Comparison of ENCODE assay signal across 16 cellular contexts in the genomic region with DNA sequence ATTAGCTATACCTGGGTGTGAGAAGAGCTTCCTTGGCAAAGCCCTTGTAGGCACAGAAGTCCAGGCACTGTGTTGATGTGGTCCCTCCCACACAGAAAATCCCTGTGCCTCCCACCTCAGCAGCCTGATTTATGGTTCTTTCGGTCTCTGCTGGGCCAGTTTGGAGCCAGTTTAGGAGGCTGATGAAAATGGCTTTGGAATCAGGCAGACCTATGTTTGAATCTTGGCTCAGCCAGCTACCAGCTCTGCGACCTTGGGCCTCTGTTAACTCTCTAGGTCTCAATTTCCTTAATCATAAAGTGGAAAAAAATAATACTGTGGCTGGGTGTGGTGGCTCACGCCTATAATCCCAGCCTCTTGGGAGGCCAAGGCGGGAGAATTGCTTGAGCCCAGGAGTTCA. TPM values are rescaled to one million over a fixed set of nuclear protein-coding genes. Genes with fewer than 3 reads are reported as not detected.
DNase-seq lines count a peak whose midpoint lies in the region; ATAC-seq and TF ChIP-seq lines count a peak whose summit lies in the region.
"Had no signal": no experiment of that assay in that cellular context is flagged by ENCODE, and none has a peak within 500 bp of the region (broad histone marks: within the 10 kb centered on the region; RNA-seq: fewer than 3 reads in every experiment).

No MANE protein-coding gene starts in this region.

- H4K20me1 ChIP-seq in IMR-90 (ENCODE audit: insufficient read depth, low read length) = no peaks in the 10 kb centered on the region

- H3K4me3 Mint-ChIP-seq in activated T-cell treated with anti-CD3 and anti-CD28 coated beads, Interleukin-2, amount 50 U/mL, for 72 hours = no peak overlapping the region
- H3K4me3 Mint-ChIP-seq: CD8-positive, alpha-beta T cell had no signal

- H3K56ac ChIP-seq in IMR-90 (ENCODE audit: extremely low read depth, insufficient read depth, low read length) = no peak overlapping the region

- POLR2A ChIA-PET in IMR-90 (lab: Charles Lee; ENCODE audit: unreplicated experiment) = no interaction called here

- H3K27ac ChIP-seq in IMR-90 (ENCODE audit: insufficient read depth, low read length) (no peak overlapping the region), cingulate gyrus (ENCODE audit: low read depth, low read length) (peak overlapping the region; percentile 23), thoracic aorta (peak overlapping the region; percentile 83 to 90)

- no peak overlapping the region for H3K23ac ChIP-seq in IMR-90 (ENCODE audit: low read depth, low read length)

- peaks cover under 1% of the 10 kb centered on the region for H3K27me3 Mint-ChIP-seq in activated T-cell treated with anti-CD3 and anti-CD28 coated beads, Interleukin-2, amount 50 U/mL, for 72 hours (ENCODE audit: low read depth)

- no peaks in the 10 kb centered on the region; a peak in 1 of 4 replicates for H3K79me1 ChIP-seq in IMR-90 (ENCODE audit: low read depth in 1 of 2, low read length in 2 of 2)

- no peak overlapping the region for H2BK120ac ChIP-seq in IMR-90 (ENCODE audit: low read depth, low read length)

- H3K9me3 Mint-ChIP-seq in activated T-cell treated with anti-CD3 and anti-CD28 coated beads, Interleukin-2, amount 50 U/mL, for 72 hours = no peaks in the 10 kb centered on the region
- H3K9me3 Mint-ChIP-seq: CD8-positive, alpha-beta T cell had no signal

- H3K4me2 ChIP-seq in IMR-90 (ENCODE audit: low read depth, low read length) = no peak overlapping the region

- no peak overlapping the region for H2AK5ac ChIP-seq in IMR-90 (ENCODE audit: low read depth, low read length)

- H3K27me3 ChIP-seq in IMR-90 (ENCODE audit: control insufficient read depth, insufficient read depth, low read length) = no peaks in the 10 kb centered on the region
- no peaks in the 10 kb centered on the region for H3K27me3 ChIP-seq in thoracic aorta (replicated peaks; ENCODE audit: insufficient read depth)

- peak overlapping the region; percentile 62 for H2AFZ ChIP-seq in IMR-90 (replicated peaks; ENCODE audit: low read length, poor library complexity)

- no peaks in the 10 kb centered on the region for H3K36me3 Mint-ChIP-seq in activated T-cell treated with anti-CD3 and anti-CD28 coated beads, Interleukin-2, amount 50 U/mL, for 72 hours (ENCODE audit: insufficient read depth in 2 of 2)
- H3K36me3 Mint-ChIP-seq: CD8-positive, alpha-beta T cell had no signal

- no peak overlapping the region for H3K14ac ChIP-seq in IMR-90 (replicated peaks; ENCODE audit: low read depth, low read length)

- peaks cover 6% of the 10 kb centered on the region; the same call in 1 of the 2 replicates for H3K9me1 ChIP-seq in IMR-90 (ENCODE audit: insufficient read depth, low read length)

- H3K4me1 Mint-ChIP-seq in activated T-cell treated with anti-CD3 and anti-CD28 coated beads, Interleukin-2, amount 50 U/mL, for 72 hours (ENCODE audit: low read depth) = no peaks in the 10 kb centered on the region

- intact Hi-C loops in IMR-90 (cut with micrococcal nuclease) = no loop called here
- intact Hi-C loops in mucosa of descending colon (cut with DNase I, micrococcal nuclease) = no loop called here

- no peak overlapping the region for H2BK5ac ChIP-seq in IMR-90 (ENCODE audit: low read depth, low read length, poor library complexity, severe bottlenecking)

- H4K8ac ChIP-seq in IMR-90 (ENCODE audit: low read depth in 2 of 2, low read length in 2 of 2) = no peak overlapping the region

- TF ChIP-seq CTCF in IMR-90 (conservative IDR thresholded peaks at IDR 0.05; ENCODE audit: low read depth, low read length) = no peak
- no peak for TF ChIP-seq CTCF in mucosa of descending colon (IDR thresholded peaks at IDR 0.05)
- no peak for TF ChIP-seq CTCF in thoracic aorta (IDR thresholded peaks at IDR 0.05)

- no peak overlapping the region for H2BK15ac ChIP-seq in IMR-90 (ENCODE audit: low read depth, low read length)

- no peak overlapping the region for H3K27ac Mint-ChIP-seq in activated T-cell treated with anti-CD3 and anti-CD28 coated beads, Interleukin-2, amount 50 U/mL, for 72 hours
- H3K27ac Mint-ChIP-seq: CD8-positive, alpha-beta T cell had no signal

- 0% methylated on average over 1 of the region's 4 CpGs; no CpG with 5 or more reads in 1 of the 2 experiments for WGBS in IMR-90 (ENCODE audit: extremely low coverage in 2 of 2, insufficient read length in 1 of 2), 2 experiments

- H3K9me3 ChIP-seq in IMR-90 (ENCODE audit: control insufficient read depth, insufficient read depth, low read length) (peaks cover 4% of the 10 kb centered on the region; the same call in 1 of the 2 replicates), mucosa of descending colon (no peaks in the 10 kb centered on the region), thoracic aorta (no peaks in the 10 kb centered on the region)

- no peak overlapping the region for H3K9ac ChIP-seq in IMR-90 (ENCODE audit: low read depth, low read length)

- H2BK20ac ChIP-seq in IMR-90 (ENCODE audit: low read depth, low read length) = no peak overlapping the region

- ATAC-seq in IMR-90 (ENCODE audit: low read depth) (no peak), mucosa of descending colon (peak; percentile 58), thoracic aorta (ENCODE audit: insufficient number of reproducible peaks, low FRiP score, low read depth) (no peak), HG03095 (IDR thresholded peaks at IDR 0.05; ENCODE audit: unreplicated experiment) (no peak)
- ATAC-seq in activated T-cell treated with anti-CD3 and anti-CD28 coated beads, Interleukin-2, amount 50 U/mL, for 72 hours (replicated peaks in 1 of 2) = no peak
- ATAC-seq: CD8-positive, alpha-beta T cell had no signal

- BruUV-seq in IMR-90 (replicated peaks; lab: Mats Ljungman, UMichigan) = no TSS peak

- CTCF ChIA-PET in IMR-90 (lab: Yijun Ruan, JAX) = interaction anchor here (0.5 kb wide), 1 partner anchor 1747 kb away, joined by 3 read pairs; no protein-coding TSS in a partner anchor

- H3K4me1 ChIP-seq in IMR-90 (ENCODE audit: control insufficient read depth, insufficient read depth, low read length) (peaks cover 7% of the 10 kb centered on the region), mucosa of descending colon (ENCODE audit: low read depth) (peaks cover 7% of the 10 kb centered on the region), thoracic aorta (ENCODE audit: control insufficient read depth in 1 of 2, low read depth in 2 of 2) (peaks cover 20 to 62% of the 10 kb centered on the region in 2 donors)

- no peak overlapping the region for H3K4ac ChIP-seq in IMR-90 (ENCODE audit: low read depth, low read length)

- dilution Hi-C loops in IMR-90 (cut with HindIII; ENCODE audit: low sequenced_read_pairs, unreplicated experiment) = no loop called here

- no peak overlapping the region for H4K5ac ChIP-seq in IMR-90 (ENCODE audit: low read depth, low read length)

- 0 out of 2 replicates have a peak overlapping the region, but pooled peaks have one; percentile 54 for H4K91ac ChIP-seq in IMR-90 (ENCODE audit: insufficient read depth, low read depth, low read length)

- H3K18ac ChIP-seq in IMR-90 (ENCODE audit: low read depth, low read length) = peak overlapping the region; percentile 53; the same call in 1 of the 2 replicates

- TF ChIP-seq POLR2A in IMR-90 (IDR thresholded peaks at IDR 0.05; ENCODE audit: low read depth, low read length) = no peak

- DNase-seq in IMR-90 (no peak), mucosa of descending colon (no peak), thoracic aorta (ENCODE audit: low spot score) (no peak)
- no peak for DNase-seq in stimulated activated naive CD4-positive, alpha-beta T cell (lab: John Stamatoyannopoulos, UW)
- DNase-seq in activated T-cell treated with anti-CD3 and anti-CD28 coated beads, Interleukin-2, amount 50 U/mL, for 72 hours = no peak
- DNase-seq: CD8-positive, alpha-beta T cell; DND-41; GDM1; KG1; NCI-H1048; NCI-H146; NCI-H226; OCI-M1; RPMI8226 had no signal

- no peak overlapping the region for H2AK9ac ChIP-seq in IMR-90 (replicated peaks; ENCODE audit: low read depth, low read length, poor library complexity)

- H3K4me3 ChIP-seq in IMR-90 (ENCODE audit: insufficient read depth, low read depth, low read length) (no peak overlapping the region), mucosa of descending colon (no peak overlapping the region), thoracic aorta (peak overlapping the region; percentile 18)

- H3K36me3 ChIP-seq in IMR-90 (ENCODE audit: control insufficient read depth, insufficient read depth, low read length) (no peaks in the 10 kb centered on the region), mucosa of descending colon (ENCODE audit: low read depth) (no peaks in the 10 kb centered on the region), thoracic aorta (no peaks in the 10 kb centered on the region)

- TF ChIP-seq RAD21 in IMR-90 (IDR thresholded peaks at IDR 0.05; ENCODE audit: low read length) = no peak

- in situ Hi-C loops in IMR-90 (cut with MboI; ENCODE audit: low sequenced_read_pairs) = no loop called here

TF ChIP-seq in IMR-90, 13 proteins besides CTCF, POLR2A, EP300 and RAD21:
- TF ChIP-seq MAFK (IDR thresholded peaks at IDR 0.05; ENCODE audit: low read depth, low read length) (no peak), CEBPB (IDR thresholded peaks at IDR 0.05; ENCODE audit: low read depth, low read length) (no peak), FOS (IDR thresholded peaks at IDR 0.05; ENCODE audit: low read depth, low read length) (no peak), NFE2L2 (IDR thresholded peaks at IDR 0.05; ENCODE audit: low read depth, low read length) (no peak)

RNA-seq across cellular contexts. Expression of gene IFT81, which starts 9.6 kb away (rescaled TPM):
- total RNA-seq in IMR-90 (2012; rRNA removed) (6.1 and 10.6 TPM in 2 replicates), mucosa of descending colon (10 to 100 TPM in 1 of 3 donors, 1 to 10 TPM in 2; 3.8 to 12.7 (median 6.3) TPM), thoracic aorta (10 to 100 TPM in 1 of 2 donors, 1 to 10 TPM in 1; 9.3 to 17.4 TPM)
- 6.7 and 8.1 TPM in 2 replicates for polyA plus RNA-seq in IMR-90 (2012; rRNA removed)
- 1.5 and 2.1 TPM in 2 replicates for polyA plus RNA-seq in IMR-90 (2012; cell fraction: cytosol; rRNA removed)
- polyA plus RNA-seq in IMR-90 (2012; cell fraction: nucleus; rRNA removed; ENCODE audit: low replicate concordance) = 2.3 and 9.2 TPM in 2 replicates
- total RNA-seq in activated T-cell treated with anti-CD3 and anti-CD28 coated beads, Interleukin-2, amount 50 U/mL, for 72 hours = 1 to 10 TPM; 1.3 to 1.4 TPM
